ENCODE assay signal across 21 cellular contexts in the genomic region with DNA sequence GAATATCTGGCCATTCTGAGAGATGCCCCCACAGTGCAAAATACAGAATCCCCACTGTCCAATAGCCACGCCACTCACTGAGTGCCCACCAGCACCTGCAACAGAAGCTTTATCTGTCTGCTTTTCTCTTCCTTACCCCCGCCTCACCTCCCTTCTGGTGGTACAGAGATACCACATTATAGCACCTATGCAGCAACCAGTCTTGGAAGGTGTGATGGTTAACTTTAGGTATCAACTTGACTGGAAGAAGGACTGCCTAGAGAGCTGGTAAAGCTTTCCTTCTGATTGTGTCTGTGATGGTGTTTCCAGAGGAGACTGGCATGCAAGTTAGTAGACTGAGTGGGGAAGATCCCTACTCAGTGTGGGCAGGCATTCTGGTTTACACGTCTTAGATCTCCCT.
DNase-seq lines count a peak whose midpoint lies in the region; ATAC-seq and TF ChIP-seq lines count a peak whose summit lies in the region.
"Had no signal": no experiment of that assay in that cellular context is flagged by ENCODE, and none has a peak within 500 bp of the region (broad histone marks: within the 10 kb centered on the region; RNA-seq: fewer than 3 reads in every experiment).

No MANE protein-coding gene starts in this region.

- H3F3A ChIP-seq in SU-DHL-6 (ENCODE audit: insufficient read depth): peaks cover 85% of the 10 kb centered on the region

- TF ChIP-seq CTCF in GM12865 (IDR thresholded peaks at IDR 0.05; ENCODE audit: insufficient read depth, low read depth, low read length, missing control alignments) (no peak), SU-DHL-6 (IDR thresholded peaks at IDR 0.05; ENCODE audit: insufficient read depth, low read length, poor library complexity, severe bottlenecking) (no peak)

- peak overlapping the region; percentile 83 for H3K4me2 ChIP-seq in SU-DHL-6 (ENCODE audit: low read depth, low read length, poor library complexity, severe bottlenecking)
- H3K4me2 ChIP-seq: KMS-11 had no signal

- DNase-seq in GM12865 (ENCODE audit: low read depth): peak; percentile 38
- DNase-seq in retina: peak; percentile 4
- DNase-seq in NCI-H1694 treated with DMSO at 0.1 percent for 48 hours (lab: John Stamatoyannopoulos, UW): no peak
- no peak for DNase-seq in GDM1 (lab: John Stamatoyannopoulos, UW)
- DNase-seq: activated naive CD8-positive, alpha-beta T cell treated with anti-CD3 and anti-CD28 coated beads, Interleukin-2, amount 10 ng/mL, durations not matched to agents 7 days and 5 days; body of pancreas; effector CD4-positive, alpha-beta T cell; GM23248; mesendoderm; naive thymus-derived CD8-positive, alpha-beta T cell; NCI-H524 treated with DMSO at 0.1 percent for 48 hours; sigmoid colon; stimulated activated naive CD4-positive, alpha-beta T cell; SW 1271; thyroid gland had no signal

- no peaks in the 10 kb centered on the region for H3K9me2 ChIP-seq in SU-DHL-6 (replicated peaks; ENCODE audit: insufficient read depth, low read length)

- ATAC-seq in HG02678 (IDR thresholded peaks at IDR 0.05; ENCODE audit: unreplicated experiment) (peak; percentile 26), HG03175 (IDR thresholded peaks at IDR 0.05; ENCODE audit: unreplicated experiment) (no peak)
- ATAC-seq: naive thymus-derived CD8-positive, alpha-beta T cell; Right ventricle myocardium inferior had no signal

- H4K20me1 ChIP-seq in SU-DHL-6 (ENCODE audit: low read depth, low read length): no peaks in the 10 kb centered on the region

- peak overlapping the region; percentile 92 for H3K27ac ChIP-seq in SU-DHL-6 (ENCODE audit: low read depth, low read length)
- H3K27ac ChIP-seq: body of pancreas, GM23248, KMS-11, parathyroid adenoma, sigmoid colon, thyroid gland had no signal

- H3K36me3 ChIP-seq in SU-DHL-6 (ENCODE audit: low read length): no peaks in the 10 kb centered on the region
- H3K36me3 ChIP-seq: sigmoid colon, thyroid gland had no signal

- peaks cover 99% of the 10 kb centered on the region for H3K79me2 ChIP-seq in SU-DHL-6 (ENCODE audit: insufficient read depth, low read length)
- H3K79me2 ChIP-seq: parathyroid adenoma had no signal

- no peaks in the 10 kb centered on the region for H3K27me3 ChIP-seq in SU-DHL-6 (ENCODE audit: low read length)
- H3K27me3 ChIP-seq: body of pancreas, sigmoid colon, thyroid gland had no signal

- H3K4me3 ChIP-seq in GM12865 (ENCODE audit: low read depth, low read length): peak overlapping the region; percentile 70
- peak overlapping the region; percentile 40 for H3K4me3 ChIP-seq in SU-DHL-6 (ENCODE audit: insufficient read depth, low read length, poor library complexity, severe bottlenecking)
- H3K4me3 ChIP-seq: body of pancreas, GM23248, sigmoid colon, thyroid gland had no signal

- peak overlapping the region; percentile 58 for H3K9ac ChIP-seq in SU-DHL-6 (ENCODE audit: low read length)
- H3K9ac ChIP-seq: GM23248, KMS-11, parathyroid adenoma had no signal

- no peaks in the 10 kb centered on the region for H3K9me3 ChIP-seq in SU-DHL-6 (ENCODE audit: insufficient read depth, low read length)
- H3K9me3 ChIP-seq: body of pancreas, sigmoid colon, thyroid gland had no signal

- no peak overlapping the region for H2AFZ ChIP-seq in SU-DHL-6 (ENCODE audit: low read depth, low read length, severe bottlenecking)
- H2AFZ ChIP-seq: GM23248, parathyroid adenoma had no signal

Comparison
In these comparisons a context has a peak if more than half of its experiments do, and no peak if none do; other contexts are left out.
1. DNase-seq: peak in GM12865 (single experiment) and retina (single experiment); none in NCI-H1694 treated with DMSO at 0.1 percent for 48 hours (single experiment) and GDM1 (single experiment).